In the genomic region with DNA sequence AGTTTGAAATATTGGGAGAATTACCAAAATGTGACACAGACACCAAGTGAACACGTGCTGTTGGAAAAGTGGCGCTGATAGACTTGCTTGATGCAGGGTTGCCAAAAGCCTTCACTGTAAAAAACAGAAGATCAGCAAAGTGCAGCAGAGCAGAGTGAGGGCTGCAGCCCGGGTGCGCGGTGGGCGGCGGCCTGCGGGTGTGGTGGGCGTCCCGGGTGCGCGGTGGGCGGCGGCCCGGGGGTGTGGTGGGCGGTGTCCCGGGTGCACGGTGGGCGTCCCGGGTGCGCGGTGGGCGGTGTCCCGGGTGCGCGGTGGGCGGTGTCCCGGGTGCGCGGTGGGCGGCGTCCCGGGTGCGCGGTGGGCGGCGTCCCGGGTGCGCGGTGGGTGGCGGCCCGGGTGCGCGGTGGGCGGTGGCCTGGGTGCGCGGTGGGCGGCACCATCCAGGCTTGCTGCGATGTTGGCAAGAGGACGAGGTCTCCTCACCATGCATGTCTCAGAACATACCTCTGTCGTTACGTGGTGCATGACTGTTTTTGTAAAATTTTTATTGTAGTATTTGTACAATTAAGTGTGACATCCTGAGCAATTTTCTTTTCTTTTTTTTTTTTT, we compare ENCODE assay signal across 7 cellular contexts. TPM values are rescaled to one million over a fixed set of nuclear protein-coding genes. Genes with fewer than 3 reads are reported as not detected.
DNase-seq lines count a peak whose midpoint lies in the region; ATAC-seq, FAIRE-seq and TF ChIP-seq lines count a peak whose summit lies in the region.

No MANE protein-coding gene starts in this region.

- H3K4me3 ChIP-seq in fibroblast of mammary gland (ENCODE audit: control insufficient read depth, low read depth, low read length) (no peak overlapping the region), small intestine (ENCODE audit: low read depth in 1 of 2, low read length in 2 of 2) (no peak overlapping the region)

- H3K9me3 ChIP-seq in small intestine (ENCODE audit: control insufficient read depth, low read depth), result no peaks in the 10 kb centered on the region

- H3K4me1 Mint-ChIP-seq in stimulated activated effector memory CD8-positive, alpha-beta T cell treated with anti-CD3 and anti-CD28 coated beads, Interleukin-12 subunit alpha, Interleukin-12 subunit beta, amount 100 ng/mL, for 72 hours, result peaks cover 9% of the 10 kb centered on the region

- DNase-seq in HUDEP-2 (lab: John Stamatoyannopoulos, UW; ENCODE audit: unreplicated experiment in 76 of 76) (peak in 65 of 76 experiments; percentile 15 to 86 (median 61)), fibroblast of mammary gland (ENCODE audit: low read depth) (peak; percentile 73), small intestine (no peak), OCI-M2 (lab: John Stamatoyannopoulos, UW; ENCODE audit: unreplicated experiment) (no peak), putamen (ENCODE audit: low spot score) (no peak)
- peak; percentile 47 for DNase-seq in activated CD4-positive, alpha-beta T cell treated with anti-CD3 and anti-CD28 coated beads for 48 hours
- DNase-seq in stimulated activated effector memory CD8-positive, alpha-beta T cell treated with anti-CD3 and anti-CD28 coated beads, Interleukin-12 subunit alpha, Interleukin-12 subunit beta, amount 100 ng/mL, for 72 hours (ENCODE audit: low spot score in 2 of 2), result peak in 1 of 2 donors; percentile 55

- no peak overlapping the region for H3K27ac ChIP-seq in small intestine (ENCODE audit: low read depth in 1 of 2, low read length in 1 of 2)

- H3K4me3 Mint-ChIP-seq in stimulated activated effector memory CD8-positive, alpha-beta T cell treated with anti-CD3 and anti-CD28 coated beads, Interleukin-12 subunit alpha, Interleukin-12 subunit beta, amount 100 ng/mL, for 72 hours, result peak overlapping the region; percentile 56

- H3K36me3 ChIP-seq in small intestine (ENCODE audit: control insufficient read depth in 2 of 2, insufficient read depth in 2 of 2, low read length in 2 of 2), result peaks cover 0 to 3% of the 10 kb centered on the region in 2 donors

- TF ChIP-seq CTCF in fibroblast of mammary gland (conservative IDR thresholded peaks at IDR 0.05; ENCODE audit: control insufficient read depth, insufficient read depth, low read depth, low read length), result no peak

- H3K4me1 ChIP-seq in small intestine (ENCODE audit: control insufficient read depth in 2 of 2, insufficient read depth in 1 of 2, low read depth in 1 of 2, low read length in 1 of 2), result peaks cover 0 to 5% of the 10 kb centered on the region in 2 donors

- ATAC-seq in stimulated activated effector memory CD8-positive, alpha-beta T cell treated with anti-CD3 and anti-CD28 coated beads, Interleukin-12 subunit alpha, Interleukin-12 subunit beta, amount 100 ng/mL, for 72 hours, result peak; percentile 79

- FAIRE-seq in small intestine (lab: Jason Lieb, UNC), result no peak

- no peaks in the 10 kb centered on the region for H3K27me3 ChIP-seq in small intestine (ENCODE audit: control insufficient read depth in 2 of 2, insufficient read depth in 2 of 2, low read length in 2 of 2)

- 2 to 10% (median 3%) methylated on average over 17 to 52 of the region's 52 CpGs for WGBS in small intestine, 3 donors

- no peaks in the 10 kb centered on the region for H3K9me3 Mint-ChIP-seq in stimulated activated effector memory CD8-positive, alpha-beta T cell treated with anti-CD3 and anti-CD28 coated beads, Interleukin-12 subunit alpha, Interleukin-12 subunit beta, amount 100 ng/mL, for 72 hours

- peak overlapping the region; percentile 63 for H3K27ac Mint-ChIP-seq in stimulated activated effector memory CD8-positive, alpha-beta T cell treated with anti-CD3 and anti-CD28 coated beads, Interleukin-12 subunit alpha, Interleukin-12 subunit beta, amount 100 ng/mL, for 72 hours

- no peaks in the 10 kb centered on the region for H3K36me3 Mint-ChIP-seq in stimulated activated effector memory CD8-positive, alpha-beta T cell treated with anti-CD3 and anti-CD28 coated beads, Interleukin-12 subunit alpha, Interleukin-12 subunit beta, amount 100 ng/mL, for 72 hours

RNA-seq across cellular contexts. Expression of a gene that starts 34.1 kb away (rescaled TPM):
- under 1 TPM in 1 of 3 donors, not detected in 2; 0.22 TPM for polyA plus RNA-seq in small intestine

RNA-seq across cellular contexts. Expression of a gene that starts 49.7 kb away (rescaled TPM):
- polyA plus RNA-seq in small intestine, result 10 to 100 TPM; 35.4 to 45.6 (median 44.1) TPM

RNA-seq across cellular contexts. Expression of a gene that starts 55.4 kb away (rescaled TPM):
- polyA plus RNA-seq in small intestine, result 10 to 100 TPM; 28.4 to 54.9 (median 49.0) TPM

Comparison
In these comparisons a context has a peak if more than half of its experiments do, and no peak if none do; other contexts are left out.
1. DNase-seq: peak in HUDEP-2 (65 of 76), activated CD4-positive, alpha-beta T cell treated with anti-CD3 and anti-CD28 coated beads for 48 hours (single experiment) and fibroblast of mammary gland (single experiment); none in small intestine (single experiment), OCI-M2 (single experiment) and putamen (single experiment).